Comparison of ENCODE assay signal across 8 cellular contexts in the genomic region with DNA sequence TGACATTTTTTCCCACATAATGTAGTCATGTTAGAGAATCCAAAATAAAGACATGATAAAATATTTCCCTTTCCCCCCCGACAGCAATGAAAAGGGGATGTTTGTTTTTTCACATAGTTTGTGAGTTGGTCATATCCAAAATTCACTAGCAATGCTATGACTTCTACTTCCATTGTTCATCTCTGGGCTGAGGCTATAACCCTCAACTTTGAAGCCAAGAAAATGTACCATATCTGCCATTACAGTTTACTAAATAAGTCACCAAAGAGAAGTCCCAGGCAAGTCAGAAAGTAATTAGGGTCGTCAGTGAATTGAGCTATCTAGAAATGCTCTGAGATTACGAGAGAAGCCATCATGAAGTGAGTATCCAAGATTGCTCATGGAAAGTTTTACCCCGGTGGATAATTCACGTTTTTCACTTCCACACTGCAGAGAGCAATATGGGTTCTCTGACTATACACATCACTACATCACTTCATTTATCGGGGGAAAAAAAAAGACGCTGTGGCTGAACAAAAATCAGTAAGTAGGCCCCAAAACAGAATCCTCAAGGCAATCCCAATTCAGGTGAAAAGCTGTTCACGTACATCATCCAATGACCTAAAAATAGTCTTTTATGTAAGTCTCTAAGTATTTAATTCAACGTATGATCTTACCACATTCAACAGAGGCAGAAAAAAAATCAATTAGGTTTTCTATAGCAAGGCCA. TPM values are rescaled to one million over a fixed set of nuclear protein-coding genes. Genes with fewer than 3 reads are reported as not detected.
A peak's percentile ranks its signal among the peaks of the same experiment; 100 is the strongest.
DNase-seq lines count a peak whose midpoint lies in the region; TF ChIP-seq lines count a peak whose summit lies in the region.

No MANE protein-coding gene starts in this region.

- peak overlapping the region; percentile 97 for H3K4me3 Mint-ChIP-seq in nephron progenitor cell

- H3K4me1 ChIP-seq in BLaER1 treated with 17β-estradiol and CSF1 and Interleukin-3, amounts not matched to agents 10 nM and 100 nM: peaks cover 24 to 59% (median 36%) of the 10 kb centered on the region in 10 experiments
- H3K4me1 ChIP-seq in ectodermal cell (ENCODE audit: control insufficient read depth, insufficient read depth, low read length): peaks cover 14% of the 10 kb centered on the region

- peaks cover 42% of the 10 kb centered on the region for H3K4me1 Mint-ChIP-seq in nephron progenitor cell

- peak overlapping the region; percentile 77 to 94 (median 85) for H3K4me3 ChIP-seq in BLaER1 treated with 17β-estradiol and CSF1 and Interleukin-3, amounts not matched to agents 10 nM and 100 nM
- H3K4me3 ChIP-seq in ectodermal cell (ENCODE audit: insufficient read depth, low read depth, low read length): peak overlapping the region; percentile 95

- H3K9me3 ChIP-seq in BLaER1 treated with 17β-estradiol and CSF1 and Interleukin-3, amounts not matched to agents 10 nM and 100 nM (replicated peaks in 1 of 11): no peaks in the 10 kb centered on the region
- H3K9me3 ChIP-seq in ectodermal cell (ENCODE audit: control insufficient read depth, low read length): no peaks in the 10 kb centered on the region

- 44 to 51% methylated on average over 8 of the region's 9 CpGs for WGBS in ectodermal cell, 2 experiments

- peak overlapping the region; percentile 81 to 98 (median 89) for H3K4me2 ChIP-seq in BLaER1 treated with 17β-estradiol and CSF1 and Interleukin-3, amounts not matched to agents 10 nM and 100 nM

- no peak for TF ChIP-seq CTCF in nephron progenitor cell (IDR thresholded peaks at IDR 0.05)

- H3K9ac ChIP-seq in BLaER1 treated with 17β-estradiol and CSF1 and Interleukin-3, amounts not matched to agents 10 nM and 100 nM: peak overlapping the region in 9 of 11 experiments; percentile 87 to 97 (median 89); a peak in 16 of 22 replicates

- H4K20me1 ChIP-seq in BLaER1 treated with 17β-estradiol and CSF1 and Interleukin-3, amounts not matched to agents 10 nM and 100 nM: peaks cover 0 to 52% (median 0%) of the 10 kb centered on the region in 11 experiments; a peak in 6 of 22 replicates

- no peaks in the 10 kb centered on the region for H3K9me3 Mint-ChIP-seq in nephron progenitor cell

- peaks cover 9% of the 10 kb centered on the region for H3K27me3 Mint-ChIP-seq in nephron progenitor cell (ENCODE audit: low read depth, poor library complexity)

- H3K36me3 Mint-ChIP-seq in nephron progenitor cell (ENCODE audit: low read depth): no peaks in the 10 kb centered on the region

- H3K36me3 ChIP-seq in BLaER1 treated with 17β-estradiol and CSF1 and Interleukin-3, amounts not matched to agents 10 nM and 100 nM: no peaks in the 10 kb centered on the region
- H3K36me3 ChIP-seq in ectodermal cell (ENCODE audit: control insufficient read depth, insufficient read depth, low read length): no peaks in the 10 kb centered on the region

- H3K27ac ChIP-seq in BLaER1 treated with 17β-estradiol and CSF1 and Interleukin-3, amounts not matched to agents 10 nM and 100 nM: peak overlapping the region in 2 of 11 experiments; percentile 95 to 97; a peak in 1 of 22 replicates
- no peak overlapping the region for H3K27ac ChIP-seq in ectodermal cell (ENCODE audit: insufficient read depth, low read depth, low read length, poor library complexity, severe bottlenecking)

- H3K27me3 ChIP-seq in BLaER1 treated with 17β-estradiol and CSF1 and Interleukin-3, amounts not matched to agents 10 nM and 100 nM: peaks cover 0 to 17% (median 14%) of the 10 kb centered on the region in 11 experiments; a peak in 16 of 22 replicates
- H3K27me3 ChIP-seq in ectodermal cell (ENCODE audit: control insufficient read depth, insufficient read depth, low read length, poor library complexity, severe bottlenecking): no peaks in the 10 kb centered on the region

- peak; percentile 42 for DNase-seq in M059J (ENCODE audit: low read depth)
- no peak for DNase-seq in nephron progenitor cell
- no peak for DNase-seq in Kasumi-1 (lab: John Stamatoyannopoulos, UW)
- no peak for DNase-seq in NCI-H226
- no peak for DNase-seq in SKM-1 (lab: John Stamatoyannopoulos, UW; ENCODE audit: unreplicated experiment)
- DNase-seq in DMS53 treated with DMSO at 0.1 percent for 48 hours (lab: John Stamatoyannopoulos, UW; ENCODE audit: unreplicated experiment): no peak

- peak overlapping the region; percentile 89 for H3K27ac Mint-ChIP-seq in nephron progenitor cell

RNA-seq across cellular contexts. Expression of a gene that starts 1.4 kb away (rescaled TPM):
- total RNA-seq in M059J (2014; rRNA removed; shearing (Covaris generic)): 10.3 and 12.4 TPM in 2 replicates
- polyA plus RNA-seq in ectodermal cell (2013, experiment 1 of 4): 21.7 TPM
- 21.6 TPM for polyA plus RNA-seq in ectodermal cell (2013, experiment 2 of 4)
- polyA plus RNA-seq in ectodermal cell (2013, experiment 3 of 4): 15.5 TPM
- 18.1 TPM for polyA plus RNA-seq in ectodermal cell (2013, experiment 4 of 4)

RNA-seq across cellular contexts. Expression of a gene that starts 2.2 kb away (rescaled TPM):
- 23.6 and 51.2 TPM in 2 replicates for total RNA-seq in M059J (2014; rRNA removed; shearing (Covaris generic))
- polyA plus RNA-seq in ectodermal cell (2013, experiment 1 of 4): 68.3 TPM
- 66.6 TPM for polyA plus RNA-seq in ectodermal cell (2013, experiment 2 of 4)
- polyA plus RNA-seq in ectodermal cell (2013, experiment 3 of 4): 50.9 TPM
- polyA plus RNA-seq in ectodermal cell (2013, experiment 4 of 4): 59.1 TPM
